Comparison of ENCODE assay signal across 11 cellular contexts in genomic region chr1:205274041-205274691, GRCh38. TPM values are rescaled to one million over a fixed set of nuclear protein-coding genes. Genes with fewer than 3 reads are reported as not detected.
DNase-seq lines count a peak whose midpoint lies in the region; ATAC-seq and TF ChIP-seq lines count a peak whose summit lies in the region.
"Had no signal": no experiment of that assay in that cellular context is flagged by ENCODE, and none has a peak within 500 bp of the region (broad histone marks: within the 10 kb centered on the region; RNA-seq: fewer than 3 reads in every experiment).

No MANE protein-coding gene starts in this region.

- peak overlapping the region in 7 of 8 donors; percentile 10 to 69 (median 57) for H3K4me3 Mint-ChIP-seq in CD4-positive, alpha-beta memory T cell
- peak overlapping the region; percentile 10 for H3K4me3 Mint-ChIP-seq in activated T-helper 17 cell treated with anti-CD3 and anti-CD28 coated beads, Interleukin-2, amount 50 U/mL, for 72 hours
- H3K4me3 Mint-ChIP-seq in memory B cell, result peak overlapping the region; percentile 34
- H3K4me3 Mint-ChIP-seq in activated CD4-positive, alpha-beta T cell treated with anti-CD3 and anti-CD28 coated beads, Interleukin-2, amount 10 ng/mL, durations not matched to agents 24 days and 14 days, result no peak overlapping the region
- H3K4me3 Mint-ChIP-seq: activated CD4-positive, alpha-beta memory T cell treated with anti-CD3 and anti-CD28 coated beads for 36 hours; neural crest cell had no signal

- peaks cover 22 to 52% (median 37%) of the 10 kb centered on the region in 4 donors for H3K4me1 Mint-ChIP-seq in CD4-positive, alpha-beta memory T cell
- H3K4me1 Mint-ChIP-seq in activated T-helper 17 cell treated with anti-CD3 and anti-CD28 coated beads, Interleukin-2, amount 50 U/mL, for 72 hours, result peaks cover 13% of the 10 kb centered on the region
- peaks cover 28% of the 10 kb centered on the region for H3K4me1 Mint-ChIP-seq in memory B cell
- peaks cover 29% of the 10 kb centered on the region for H3K4me1 Mint-ChIP-seq in activated CD4-positive, alpha-beta T cell treated with anti-CD3 and anti-CD28 coated beads, Interleukin-2, amount 10 ng/mL, durations not matched to agents 24 days and 14 days

- CTCF ChIA-PET in CD4-positive, alpha-beta memory T cell (lab: Charles Lee; ENCODE audit: partially characterized antibody), result interaction anchor here (0.6 to 24.1 kb wide), 30 partner anchors 8 to 383 kb away, joined by 3 to 1429 read pairs (median 4); partner anchors contain the start of genes CDK18, KLHDC8A and NUAK2

- no peaks in the 10 kb centered on the region for H3K27me3 ChIP-seq in CD4-positive, alpha-beta memory T cell (ENCODE audit: insufficient read depth, low read length)
- H3K27me3 ChIP-seq: upper lobe of right lung had no signal

- H3K27ac Mint-ChIP-seq in CD4-positive, alpha-beta memory T cell, result peak overlapping the region in 2 of 7 donors; percentile 18 to 63
- H3K27ac Mint-ChIP-seq in activated T-helper 17 cell treated with anti-CD3 and anti-CD28 coated beads, Interleukin-2, amount 50 U/mL, for 72 hours, result no peak overlapping the region
- peak overlapping the region; percentile 24 for H3K27ac Mint-ChIP-seq in memory B cell
- H3K27ac Mint-ChIP-seq in activated CD4-positive, alpha-beta T cell treated with anti-CD3 and anti-CD28 coated beads, Interleukin-2, amount 10 ng/mL, durations not matched to agents 24 days and 14 days, result no peak overlapping the region
- H3K27ac Mint-ChIP-seq: activated CD4-positive, alpha-beta memory T cell treated with anti-CD3 and anti-CD28 coated beads for 36 hours had no signal

- H3K4me3 ChIP-seq in CD4-positive, alpha-beta memory T cell (ENCODE audit: low read length in 2 of 2), result peak overlapping the region in 1 of 2 donors; percentile 2
- no peak overlapping the region for H3K4me3 ChIP-seq in lower leg skin (ENCODE audit: low read depth, poor library complexity, severe bottlenecking)
- H3K4me3 ChIP-seq: upper lobe of right lung had no signal

- TF ChIP-seq POLR2A in lower leg skin (IDR thresholded peaks at IDR 0.05), result no peak

- no peaks in the 10 kb centered on the region for H3K36me3 ChIP-seq in CD4-positive, alpha-beta memory T cell (ENCODE audit: insufficient read depth, low read length)
- H3K36me3 ChIP-seq: upper lobe of right lung had no signal

- TF ChIP-seq CTCF in lower leg skin (IDR thresholded peaks at IDR 0.05), result no peak

- ATAC-seq in GM21723 (IDR thresholded peaks at IDR 0.05; ENCODE audit: unreplicated experiment) (peak; percentile 19), memory B cell (ENCODE audit: low read depth) (peak; percentile 14), HG03175 (IDR thresholded peaks at IDR 0.05; ENCODE audit: unreplicated experiment) (no peak)
- ATAC-seq in activated T-helper 17 cell treated with anti-CD3 and anti-CD28 coated beads, Interleukin-2, amount 50 U/mL, for 72 hours (replicated peaks), result no peak

- peaks cover 52% of the 10 kb centered on the region for H3K4me1 ChIP-seq in CD4-positive, alpha-beta memory T cell (ENCODE audit: insufficient read depth, low read length)

- H3K27me3 Mint-ChIP-seq in CD4-positive, alpha-beta memory T cell, result no peaks in the 10 kb centered on the region
- no peaks in the 10 kb centered on the region for H3K27me3 Mint-ChIP-seq in activated T-helper 17 cell treated with anti-CD3 and anti-CD28 coated beads, Interleukin-2, amount 50 U/mL, for 72 hours
- H3K27me3 Mint-ChIP-seq in memory B cell, result no peaks in the 10 kb centered on the region
- peaks cover 2% of the 10 kb centered on the region for H3K27me3 Mint-ChIP-seq in activated CD4-positive, alpha-beta T cell treated with anti-CD3 and anti-CD28 coated beads, Interleukin-2, amount 10 ng/mL, durations not matched to agents 24 days and 14 days
- H3K27me3 Mint-ChIP-seq: activated CD4-positive, alpha-beta memory T cell treated with anti-CD3 and anti-CD28 coated beads for 36 hours had no signal

- DNase-seq in CD4-positive, alpha-beta memory T cell, result no peak
- DNase-seq in memory B cell (ENCODE audit: low spot score in 2 of 2), result no peak
- no peak for DNase-seq in lower leg skin (ENCODE audit: low spot score in 2 of 2)
- no peak for DNase-seq in NCI-H2029 (lab: John Stamatoyannopoulos, UW)
- DNase-seq in activated CD4-positive, alpha-beta T cell treated with anti-CD3 and anti-CD28 coated beads, Interleukin-2, amount 10 ng/mL, durations not matched to agents 24 days and 14 days, result no peak

- H3K27ac ChIP-seq in CD4-positive, alpha-beta memory T cell (ENCODE audit: low read depth, low read length), result no peak overlapping the region
- H3K27ac ChIP-seq: upper lobe of right lung had no signal

- POLR2A ChIA-PET in CD4-positive, alpha-beta memory T cell (lab: Charles Lee; ENCODE audit: partially characterized antibody), result interaction anchor here (0.9 to 23.5 kb wide), 11 partner anchors 11 to 80 kb away, joined by 3 to 1030 read pairs (median 8); partner anchors contain the start of genes NUAK2 and TMCC2

- intact Hi-C loops in CD4-positive, alpha-beta memory T cell (cut with micrococcal nuclease), result no loop called here
- intact Hi-C loops in lower leg skin (cut with DNase I; ENCODE audit: low total_unique reads), result loop anchor here (2.0 kb wide), 1 partner anchor 51 kb away; no protein-coding TSS in a partner anchor
- intact Hi-C loops in activated CD4-positive, alpha-beta T cell treated with anti-CD3 and anti-CD28 coated beads, Interleukin-2, amount 10 ng/mL, durations not matched to agents 24 days and 14 days (cut with micrococcal nuclease), result no loop called here

- 78 to 80% methylated on average over 5 to 8 of the region's 8 CpGs for WGBS in lower leg skin, 2 donors

- H3K9me3 Mint-ChIP-seq in CD4-positive, alpha-beta memory T cell, result no peaks in the 10 kb centered on the region
- H3K9me3 Mint-ChIP-seq in activated T-helper 17 cell treated with anti-CD3 and anti-CD28 coated beads, Interleukin-2, amount 50 U/mL, for 72 hours, result no peaks in the 10 kb centered on the region
- H3K9me3 Mint-ChIP-seq in memory B cell, result no peaks in the 10 kb centered on the region
- no peaks in the 10 kb centered on the region for H3K9me3 Mint-ChIP-seq in activated CD4-positive, alpha-beta T cell treated with anti-CD3 and anti-CD28 coated beads, Interleukin-2, amount 10 ng/mL, durations not matched to agents 24 days and 14 days
- H3K9me3 Mint-ChIP-seq: activated CD4-positive, alpha-beta memory T cell treated with anti-CD3 and anti-CD28 coated beads for 36 hours; neural crest cell had no signal

- no peaks in the 10 kb centered on the region for H3K9me3 ChIP-seq in CD4-positive, alpha-beta memory T cell (ENCODE audit: control insufficient read depth in 1 of 2, low read length in 2 of 2)
- H3K9me3 ChIP-seq: upper lobe of right lung had no signal

- H3K36me3 Mint-ChIP-seq in CD4-positive, alpha-beta memory T cell, result no peaks in the 10 kb centered on the region
- no peaks in the 10 kb centered on the region for H3K36me3 Mint-ChIP-seq in activated T-helper 17 cell treated with anti-CD3 and anti-CD28 coated beads, Interleukin-2, amount 50 U/mL, for 72 hours (ENCODE audit: low read depth)
- no peaks in the 10 kb centered on the region for H3K36me3 Mint-ChIP-seq in memory B cell
- H3K36me3 Mint-ChIP-seq in activated CD4-positive, alpha-beta T cell treated with anti-CD3 and anti-CD28 coated beads, Interleukin-2, amount 10 ng/mL, durations not matched to agents 24 days and 14 days (ENCODE audit: low read depth), result peaks cover 4% of the 10 kb centered on the region
- H3K36me3 Mint-ChIP-seq: activated CD4-positive, alpha-beta memory T cell treated with anti-CD3 and anti-CD28 coated beads for 36 hours had no signal

RNA-seq across cellular contexts. Expression of gene TMCC2, which starts 46.4 kb away (rescaled TPM):
- 1 to 10 TPM in 1 of 2 experiments, under 1 TPM in 1; 0.90 to 1.2 TPM for total RNA-seq in CD4-positive, alpha-beta memory T cell
- polyA plus RNA-seq in CD4-positive, alpha-beta memory T cell, result under 1 TPM; 0.27 to 0.62 TPM
- 1 to 10 TPM; 2.6 to 3.5 TPM for total RNA-seq in activated T-helper 17 cell treated with anti-CD3 and anti-CD28 coated beads, Interleukin-2, amount 50 U/mL, for 72 hours
- total RNA-seq in lower leg skin, result 1 to 10 TPM; 2.2 to 4.2 (median 3.5) TPM
- 19.9 and 20.9 TPM in 2 replicates for total RNA-seq in activated CD4-positive, alpha-beta T cell treated with anti-CD3 and anti-CD28 coated beads, Interleukin-2, amount 10 ng/mL, durations not matched to agents 24 days and 14 days

RNA-seq across cellular contexts. Expression of gene NUAK2, which starts 47.4 kb away (rescaled TPM):
- total RNA-seq in CD4-positive, alpha-beta memory T cell, result 10 to 100 TPM; 32.5 to 32.8 TPM
- 10 to 100 TPM in 1 of 2 donors, 1 to 10 TPM in 1; 8.5 to 35.7 TPM for polyA plus RNA-seq in CD4-positive, alpha-beta memory T cell
- total RNA-seq in activated T-helper 17 cell treated with anti-CD3 and anti-CD28 coated beads, Interleukin-2, amount 50 U/mL, for 72 hours, result 1 to 10 TPM; 1.2 to 2.9 TPM
- 10 to 100 TPM; 31.9 to 39.2 (median 32.3) TPM for total RNA-seq in lower leg skin
- 0.80 and 1.0 TPM in 2 replicates for total RNA-seq in activated CD4-positive, alpha-beta T cell treated with anti-CD3 and anti-CD28 coated beads, Interleukin-2, amount 10 ng/mL, durations not matched to agents 24 days and 14 days

Comparison
In these comparisons a context has a peak if more than half of its experiments do, and no peak if none do; other contexts are left out.
1. ATAC-seq: peak in GM21723 (single experiment) and memory B cell (single experiment); none in activated T-helper 17 cell treated with anti-CD3 and anti-CD28 coated beads, Interleukin-2, amount 50 U/mL, for 72 hours (single experiment) and HG03175 (single experiment).
2. RNA of gene NUAK2, which starts 47.4 kb away (total RNA-seq): 32.5 to 32.8 TPM in CD4-positive, alpha-beta memory T cell and 31.9 to 39.2 TPM in lower leg skin; 1.2 to 2.9 TPM in activated T-helper 17 cell treated with anti-CD3 and anti-CD28 coated beads, Interleukin-2, amount 50 U/mL, for 72 hours and 0.80 to 1.0 TPM in activated CD4-positive, alpha-beta T cell treated with anti-CD3 and anti-CD28 coated beads, Interleukin-2, amount 10 ng/mL, durations not matched to agents 24 days and 14 days; every median in the first group is over 4 times any median in the second.